ENCODE assay signal across 15 cellular contexts in the genomic region with DNA sequence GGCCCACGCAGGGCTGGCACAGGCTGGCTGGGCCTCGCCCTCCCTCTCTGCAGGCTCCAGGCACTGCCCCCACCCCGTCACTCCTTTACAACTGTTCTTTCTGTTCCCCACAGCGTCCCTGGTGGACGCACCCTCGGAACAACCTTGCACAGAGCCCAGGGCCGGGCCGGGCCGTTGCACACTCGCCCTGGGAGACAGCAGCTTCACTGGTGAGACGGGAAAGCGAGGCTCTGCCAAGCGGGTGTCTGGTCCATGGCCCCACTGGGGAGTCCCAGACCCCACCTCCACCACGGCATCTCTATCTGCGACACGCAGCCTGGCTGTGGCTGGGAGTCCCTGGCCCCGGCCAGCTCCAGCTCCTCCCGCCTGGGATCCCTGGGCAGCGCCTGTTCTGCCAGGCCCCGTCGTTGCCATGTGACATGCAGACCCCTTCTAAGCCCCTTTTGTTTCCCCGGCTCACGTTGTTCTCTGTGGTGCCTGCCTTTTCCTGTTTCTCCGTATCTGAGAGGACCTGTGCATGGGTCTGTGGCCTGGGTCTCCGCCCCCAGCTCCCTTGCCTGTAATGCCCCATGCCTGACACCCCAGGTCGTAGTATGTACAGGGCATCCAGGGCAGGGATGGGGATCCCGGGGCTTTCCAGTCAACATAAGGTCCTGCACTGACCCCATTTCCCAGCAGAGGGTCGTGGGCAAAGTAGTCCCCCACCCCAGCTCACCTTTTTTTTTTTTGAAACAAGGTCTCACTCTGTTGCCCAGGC. TPM values are rescaled to one million over a fixed set of nuclear protein-coding genes. Genes with fewer than 3 reads are reported as not detected.
DNase-seq lines count a peak whose midpoint lies in the region; ATAC-seq and TF ChIP-seq lines count a peak whose summit lies in the region.
"Had no signal": no experiment of that assay in that cellular context is flagged by ENCODE, and none has a peak within 500 bp of the region (broad histone marks: within the 10 kb centered on the region; RNA-seq: fewer than 3 reads in every experiment).

No MANE protein-coding gene starts in this region.

- H3K9ac ChIP-seq in neural cell (ENCODE audit: low read length): no peak overlapping the region

- H3K79me2 ChIP-seq in neural cell (replicated peaks; ENCODE audit: insufficient read depth, low read length): no peaks in the 10 kb centered on the region

- H3K9me3 ChIP-seq in neural cell (ENCODE audit: low read length): no peaks in the 10 kb centered on the region
- H3K9me3 ChIP-seq: esophagus muscularis mucosa, lower lobe of right lung had no signal

- no peaks in the 10 kb centered on the region for H3F3A ChIP-seq in neural cell (ENCODE audit: insufficient read depth, low read length, poor library complexity, severe bottlenecking)

- H3K4me2 ChIP-seq in neural cell (ENCODE audit: low read length): no peak overlapping the region

- TF ChIP-seq CTCF in brain microvascular endothelial cell (IDR thresholded peaks at IDR 0.05; ENCODE audit: low read depth, low read length, missing control alignments) (peak; percentile 38), neural cell (IDR thresholded peaks at IDR 0.05; ENCODE audit: poor library complexity, severe bottlenecking) (peak; percentile 19)

- in situ Hi-C loops in brain microvascular endothelial cell (cut with HindIII; ENCODE audit: low pct_ligation_motif_present, low sequenced_read_pairs): no loop called here

- H3K27me3 ChIP-seq in brain microvascular endothelial cell (replicated peaks): peaks cover 6% of the 10 kb centered on the region
- H3K27me3 ChIP-seq in neural cell (ENCODE audit: insufficient read depth, low read depth, low read length): no peaks in the 10 kb centered on the region

- H3K4me3 ChIP-seq in brain microvascular endothelial cell (ENCODE audit: low read depth, low read length) (no peak overlapping the region), neural cell (ENCODE audit: low read length) (no peak overlapping the region)
- H3K4me3 ChIP-seq: esophagus muscularis mucosa, GM12878, lower lobe of right lung, SK-N-MC had no signal

- no peaks in the 10 kb centered on the region for H4K20me1 ChIP-seq in neural cell (ENCODE audit: insufficient read depth)

- ATAC-seq in HG02623 (IDR thresholded peaks at IDR 0.05; ENCODE audit: unreplicated experiment): no peak
- ATAC-seq: GM12878, lower lobe of right lung had no signal

- TF ChIP-seq RAD21 in neural cell (conservative IDR thresholded peaks at IDR 0.05): no peak

- H3K9me2 ChIP-seq in neural cell (ENCODE audit: insufficient read depth, low read length): no peaks in the 10 kb centered on the region

- peak; percentile 60 for DNase-seq in COLO668 (lab: John Stamatoyannopoulos, UW; ENCODE audit: unreplicated experiment)
- DNase-seq in HuH-7 (ENCODE audit: low spot score): peak; percentile 68
- DNase-seq in brain microvascular endothelial cell: no peak
- DNase-seq in COLO829 (ENCODE audit: low spot score): no peak
- no peak for DNase-seq in NCI-H2029 treated with DMSO at 0.1 percent for 48 hours (lab: John Stamatoyannopoulos, UW)
- DNase-seq: activated CD4-positive, CD25-positive, alpha-beta regulatory T cell; activated CD8-positive, alpha-beta memory T cell treated with anti-CD3 and anti-CD28 coated beads for 24 hours; GF-D8; lower lobe of right lung; NCI-H187 treated with DMSO at 0.1 percent for 48 hours had no signal

- H3K27ac ChIP-seq in brain microvascular endothelial cell (no peak overlapping the region), neural cell (ENCODE audit: low read length) (no peak overlapping the region)
- H3K27ac ChIP-seq: esophagus muscularis mucosa, lower lobe of right lung, SK-N-MC had no signal

- TF ChIP-seq EP300 in neural cell (conservative IDR thresholded peaks at IDR 0.05; ENCODE audit: poor library complexity, severe bottlenecking): no peak

- H3K36me3 ChIP-seq in brain microvascular endothelial cell (replicated peaks) (no peaks in the 10 kb centered on the region), neural cell (ENCODE audit: insufficient read depth, low read length) (no peaks in the 10 kb centered on the region)
- H3K36me3 ChIP-seq: esophagus muscularis mucosa, lower lobe of right lung had no signal

- no peak overlapping the region for H2AFZ ChIP-seq in neural cell (ENCODE audit: low read depth, low read length)

TF ChIP-seq in neural cell, 6 proteins besides CTCF, POLR2A, EP300 and RAD21:
- TF ChIP-seq MXI1 (conservative IDR thresholded peaks at IDR 0.05; ENCODE audit: poor library complexity, severe bottlenecking): no peak
- no peak for TF ChIP-seq SMC3 (conservative IDR thresholded peaks at IDR 0.05; ENCODE audit: poor library complexity)
- TF ChIP-seq POLR2AphosphoS5 (IDR thresholded peaks at IDR 0.05): no peak
- TF ChIP-seq, protein P1, sequence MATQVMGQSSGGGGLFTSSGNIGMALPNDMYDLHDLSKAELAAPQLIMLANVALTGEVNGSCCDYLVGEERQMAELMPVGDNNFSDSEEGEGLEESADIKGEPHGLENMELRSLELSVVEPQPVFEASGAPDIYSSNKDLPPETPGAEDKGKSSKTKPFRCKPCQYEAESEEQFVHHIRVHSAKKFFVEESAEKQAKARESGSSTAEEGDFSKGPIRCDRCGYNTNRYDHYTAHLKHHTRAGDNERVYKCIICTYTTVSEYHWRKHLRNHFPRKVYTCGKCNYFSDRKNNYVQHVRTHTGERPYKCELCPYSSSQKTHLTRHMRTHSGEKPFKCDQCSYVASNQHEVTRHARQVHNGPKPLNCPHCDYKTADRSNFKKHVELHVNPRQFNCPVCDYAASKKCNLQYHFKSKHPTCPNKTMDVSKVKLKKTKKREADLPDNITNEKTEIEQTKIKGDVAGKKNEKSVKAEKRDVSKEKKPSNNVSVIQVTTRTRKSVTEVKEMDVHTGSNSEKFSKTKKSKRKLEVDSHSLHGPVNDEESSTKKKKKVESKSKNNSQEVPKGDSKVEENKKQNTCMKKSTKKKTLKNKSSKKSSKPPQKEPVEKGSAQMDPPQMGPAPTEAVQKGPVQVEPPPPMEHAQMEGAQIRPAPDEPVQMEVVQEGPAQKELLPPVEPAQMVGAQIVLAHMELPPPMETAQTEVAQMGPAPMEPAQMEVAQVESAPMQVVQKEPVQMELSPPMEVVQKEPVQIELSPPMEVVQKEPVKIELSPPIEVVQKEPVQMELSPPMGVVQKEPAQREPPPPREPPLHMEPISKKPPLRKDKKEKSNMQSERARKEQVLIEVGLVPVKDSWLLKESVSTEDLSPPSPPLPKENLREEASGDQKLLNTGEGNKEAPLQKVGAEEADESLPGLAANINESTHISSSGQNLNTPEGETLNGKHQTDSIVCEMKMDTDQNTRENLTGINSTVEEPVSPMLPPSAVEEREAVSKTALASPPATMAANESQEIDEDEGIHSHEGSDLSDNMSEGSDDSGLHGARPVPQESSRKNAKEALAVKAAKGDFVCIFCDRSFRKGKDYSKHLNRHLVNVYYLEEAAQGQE (IDR thresholded peaks at IDR 0.05; ENCODE audit: borderline replicate concordance): no peak
- TF ChIP-seq EZH2 (IDR thresholded peaks at IDR 0.05; ENCODE audit: borderline replicate concordance, insufficient read depth, low read length, poor library complexity, severe bottlenecking): no peak
- TF ChIP-seq TAF1 (IDR thresholded peaks at IDR 0.05; ENCODE audit: low read depth): no peak

RNA-seq across cellular contexts. Expression of gene QSOX2, which starts 18.6 kb away (rescaled TPM):
- polyA plus RNA-seq in neural cell: 20.7 and 25.1 TPM in 2 replicates
- polyA minus RNA-seq in neural cell: 12.7 and 17.8 TPM in 2 replicates

RNA-seq across cellular contexts. Expression of gene CCDC187, which starts 39.7 kb away (rescaled TPM):
- not detected in 2 replicates for polyA plus RNA-seq in neural cell
- not detected in 2 replicates for polyA minus RNA-seq in neural cell

RNA-seq across cellular contexts. Expression of gene LHX3, which starts 59.3 kb away (rescaled TPM):
- polyA plus RNA-seq in neural cell: not detected in 2 replicates
- 0.23 TPM in 1 of 2 replicates, not detected in the other for polyA minus RNA-seq in neural cell
- polyA plus RNA-seq: GM12878 had no signal

Comparison
In these comparisons a context has a peak if more than half of its experiments do, and no peak if none do; other contexts are left out.
1. DNase-seq: peak in COLO668 (single experiment) and HuH-7 (single experiment); none in brain microvascular endothelial cell (single experiment), COLO829 (single experiment) and NCI-H2029 treated with DMSO at 0.1 percent for 48 hours (single experiment).